28 cellular contexts compared by ENCODE assay signal in genomic region chr2:173680574-173680973, GRCh38.
"Had no signal": no experiment of that assay in that cellular context is flagged by ENCODE, and none has a peak within 500 bp of the region (broad histone marks: within the 10 kb centered on the region; RNA-seq: fewer than 3 reads in every experiment).

No MANE protein-coding gene starts in this region.

- DNase-seq: activated CD4-positive, alpha-beta T cell treated with anti-CD3 and anti-CD28 coated beads for 48 hours; activated CD4-positive, alpha-beta T cell treated with anti-CD3 and anti-CD28 coated beads, Interleukin-2, amount 50 U/mL, for 48 hours; activated CD4-positive, CD25-positive, alpha-beta regulatory T cell; activated CD8-positive, alpha-beta memory T cell treated with anti-CD3 and anti-CD28 coated beads for 24 hours; activated gamma-delta T cell; activated naive CD4-positive, alpha-beta T cell treated with anti-CD3 and anti-CD28 coated beads, Interleukin-2, amount 10 ng/mL, durations not matched to agents 7 days and 5 days; activated naive CD8-positive, alpha-beta T cell treated with anti-CD3 and anti-CD28 coated beads, Interleukin-2, amount 10 ng/mL, durations not matched to agents 7 days and 5 days; activated T-cell treated with anti-CD3 and anti-CD28 coated beads, Interleukin-2, amount 50 U/mL, for 24 hours; amniotic stem cell; brain microvascular endothelial cell; cortex of kidney; effector memory CD8-positive, alpha-beta T cell; gastrocnemius medialis; head of caudate nucleus; hippocampal formation; immature natural killer cell; kidney; left colon; mammary epithelial cell; midbrain; naive thymus-derived CD4-positive, alpha-beta T cell; right cardiac atrium; stimulated activated CD4-positive, alpha-beta T cell treated with anti-CD3 and anti-CD28 coated beads, Interleukin-15, amount 100 ng/mL, for 24 hours; stimulated activated CD4-positive, alpha-beta T cell treated with anti-CD3 and anti-CD28 coated beads, Interleukin-2, amount 100 ng/mL, for 24 hours; stimulated activated naive CD4-positive, alpha-beta T cell treated with Interleukin-2 at 50 U/mL for 16 hours; trophoblast cell; uterus had no signal

- H3K36me3 Mint-ChIP-seq: activated naive CD4-positive, alpha-beta T cell treated with anti-CD3 and anti-CD28 coated beads, Interleukin-2, amount 10 ng/mL, durations not matched to agents 7 days and 5 days; activated naive CD8-positive, alpha-beta T cell treated with anti-CD3 and anti-CD28 coated beads, Interleukin-2, amount 10 ng/mL, durations not matched to agents 7 days and 5 days had no signal

- H3K4me1 Mint-ChIP-seq: activated naive CD4-positive, alpha-beta T cell treated with anti-CD3 and anti-CD28 coated beads, Interleukin-2, amount 10 ng/mL, durations not matched to agents 7 days and 5 days; immature natural killer cell had no signal

- ATAC-seq: effector memory CD8-positive, alpha-beta T cell; gastrocnemius medialis; left colon; naive thymus-derived CD4-positive, alpha-beta T cell; right cardiac atrium had no signal

- H3K4me3 ChIP-seq: gastrocnemius medialis, thoracic aorta, uterus had no signal

- H3K27ac ChIP-seq: brain microvascular endothelial cell, gastrocnemius medialis, thoracic aorta, uterus had no signal

- H3K27me3 ChIP-seq: brain microvascular endothelial cell, uterus had no signal

- H3K9me3 ChIP-seq: gastrocnemius medialis, thoracic aorta, uterus had no signal

- H3K4me3 Mint-ChIP-seq: activated naive CD4-positive, alpha-beta T cell treated with anti-CD3 and anti-CD28 coated beads, Interleukin-2, amount 10 ng/mL, durations not matched to agents 7 days and 5 days; activated naive CD8-positive, alpha-beta T cell treated with anti-CD3 and anti-CD28 coated beads, Interleukin-2, amount 10 ng/mL, durations not matched to agents 7 days and 5 days; activated T-cell treated with anti-CD3 and anti-CD28 coated beads, Interleukin-2, amount 50 U/mL, for 24 hours; effector memory CD8-positive, alpha-beta T cell; immature natural killer cell; naive thymus-derived CD4-positive, alpha-beta T cell had no signal

- H3K27ac Mint-ChIP-seq: activated naive CD4-positive, alpha-beta T cell treated with anti-CD3 and anti-CD28 coated beads, Interleukin-2, amount 10 ng/mL, durations not matched to agents 7 days and 5 days; activated naive CD8-positive, alpha-beta T cell treated with anti-CD3 and anti-CD28 coated beads, Interleukin-2, amount 10 ng/mL, durations not matched to agents 7 days and 5 days; activated T-cell treated with anti-CD3 and anti-CD28 coated beads, Interleukin-2, amount 50 U/mL, for 24 hours; effector memory CD8-positive, alpha-beta T cell; immature natural killer cell; naive thymus-derived CD4-positive, alpha-beta T cell had no signal

- H3K36me3 ChIP-seq: brain microvascular endothelial cell, gastrocnemius medialis, thoracic aorta, uterus had no signal

- H3K4me1 ChIP-seq: gastrocnemius medialis, uterus had no signal

- H3K9me3 Mint-ChIP-seq: activated naive CD4-positive, alpha-beta T cell treated with anti-CD3 and anti-CD28 coated beads, Interleukin-2, amount 10 ng/mL, durations not matched to agents 7 days and 5 days; activated naive CD8-positive, alpha-beta T cell treated with anti-CD3 and anti-CD28 coated beads, Interleukin-2, amount 10 ng/mL, durations not matched to agents 7 days and 5 days had no signal
